Comparison of ENCODE assay signal across 1 cellular context in the genomic region with DNA sequence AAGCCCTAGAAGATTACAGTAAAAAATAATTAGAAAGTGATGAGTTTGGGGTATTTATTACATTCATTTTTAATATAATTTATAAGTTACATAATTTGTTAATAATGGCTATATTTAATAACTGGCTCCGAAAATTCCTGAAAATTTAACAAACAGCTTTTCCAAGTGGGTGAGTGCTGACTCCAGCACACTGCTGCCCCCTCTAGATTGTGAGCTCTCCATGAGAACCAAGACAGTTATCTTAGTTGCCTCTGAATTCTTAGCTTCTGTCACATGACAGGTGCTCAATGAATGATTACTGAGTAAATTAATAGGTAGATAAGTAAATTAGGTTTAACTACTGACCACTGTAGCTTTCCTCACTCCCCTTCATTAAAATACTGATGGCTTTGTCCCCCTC.
TF ChIP-seq lines count a peak whose summit lies in the region.

No MANE protein-coding gene starts in this region.

TF ChIP-seq in HepG2, 621 proteins besides CTCF, POLR2A, EP300 and RAD21:
- TF ChIP-seq STAG1 (CRISPR knock-in tag; IDR thresholded peaks at IDR 0.05) = peak; percentile 30; the same call in 1 of the 2 replicates
- TF ChIP-seq MEIS2 (CRISPR knock-in tag; IDR thresholded peaks at IDR 0.05) = no peak
TF ChIP-seq in HepG2: peak in this region for 1.
